ENCODE assay signal across 1 cellular context in the genomic region with DNA sequence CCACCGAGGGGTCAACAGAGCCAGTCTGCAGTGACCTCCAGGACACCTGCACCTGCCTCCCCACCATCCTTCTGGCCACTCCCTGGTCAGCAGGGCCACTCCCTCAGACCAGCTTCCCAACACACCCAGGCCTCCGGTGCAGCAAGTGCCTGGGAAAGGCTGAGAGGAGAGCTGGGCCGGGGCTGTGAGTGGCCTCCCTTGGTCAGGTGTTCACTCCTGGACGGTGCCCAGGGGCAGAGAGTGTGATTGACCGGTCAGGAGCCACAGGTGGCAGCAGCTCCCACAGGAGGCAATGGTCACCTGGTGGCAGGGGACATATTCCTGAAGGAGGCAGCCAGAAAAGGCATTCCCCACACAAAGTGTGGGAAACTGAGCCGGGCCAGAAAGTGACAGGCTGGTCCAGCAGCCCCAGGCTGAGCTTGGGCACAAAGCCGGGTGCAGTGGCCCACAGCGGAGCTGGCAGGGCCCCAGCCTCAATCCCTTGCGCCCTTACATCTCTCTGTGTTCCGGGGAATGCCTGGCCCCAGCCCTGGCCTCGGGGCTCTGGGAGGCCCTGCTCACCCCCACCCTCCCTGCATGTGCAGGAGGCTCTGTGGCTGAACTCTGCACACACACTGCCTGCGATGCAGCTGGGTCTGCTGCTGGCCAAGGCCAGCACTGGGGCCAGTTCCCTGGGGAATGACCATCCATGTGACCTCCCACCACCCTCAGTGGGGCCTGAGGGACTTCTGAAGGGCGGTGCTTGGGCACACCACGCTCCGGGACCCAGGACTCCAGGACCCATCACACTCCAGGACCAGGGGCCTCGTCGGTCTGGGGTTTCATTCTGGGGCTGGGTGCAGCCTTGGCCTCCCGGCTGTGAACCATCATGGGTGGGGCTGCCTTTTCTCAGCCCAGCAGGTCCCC.
TF ChIP-seq lines count a peak whose summit lies in the region.

No MANE protein-coding gene starts in this region.

TF ChIP-seq in SK-N-SH, 30 proteins besides CTCF, POLR2A, EP300 and RAD21 (continued from another document):
- no peak for TF ChIP-seq SIN3A (IDR thresholded peaks at IDR 0.05; ENCODE audit: borderline replicate concordance, low read depth, low read length)
- TF ChIP-seq TEAD4 (IDR thresholded peaks at IDR 0.05; ENCODE audit: borderline replicate concordance, insufficient read depth): no peak
TF ChIP-seq in SK-N-SH: peak in this region for 0.
